1 cellular context compared by ENCODE assay signal in the genomic region with DNA sequence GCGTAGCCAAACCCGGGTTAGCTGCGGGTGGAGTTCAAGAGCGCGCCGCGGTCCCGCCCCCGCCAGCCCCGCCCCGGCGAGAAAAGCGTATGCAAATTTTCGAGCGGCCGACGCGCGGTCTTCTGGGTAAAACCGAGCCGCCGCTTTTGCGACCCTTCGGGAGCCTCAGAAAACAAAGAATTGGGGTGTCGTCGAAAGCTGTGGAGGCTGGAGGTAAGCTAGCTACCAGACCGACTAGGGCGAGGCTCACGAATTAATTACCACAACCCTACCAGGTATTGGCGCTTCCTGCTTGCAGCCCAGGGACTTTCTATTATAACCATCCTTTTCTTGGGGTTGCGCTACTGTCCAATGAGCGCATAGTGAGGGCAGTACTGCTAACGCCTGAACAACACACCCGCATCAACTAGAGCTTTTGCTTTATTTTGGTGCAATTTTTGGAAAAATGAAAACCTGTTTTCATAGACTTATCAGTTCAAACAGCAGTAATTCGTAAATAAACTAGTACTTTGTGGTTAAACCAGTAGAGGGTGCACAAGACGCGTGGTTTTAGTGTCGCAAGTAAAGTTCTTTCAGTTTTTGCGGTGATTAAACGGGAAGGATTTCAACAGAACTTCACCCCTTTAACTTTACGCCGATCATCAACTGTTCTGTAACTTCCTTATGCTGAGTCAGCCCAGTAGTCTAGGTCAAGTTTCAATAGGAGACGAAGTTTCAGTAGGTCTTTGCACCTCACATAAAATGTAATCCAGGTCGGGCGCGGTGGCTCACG.
A peak's percentile ranks its signal among the peaks of the same experiment; 100 is the strongest.
TF ChIP-seq lines count a peak whose summit lies in the region.

A gene (plus strand): TSS at position 318 of the 772 bp plus-strand sequence.

TF ChIP-seq in HepG2, 621 proteins besides CTCF, POLR2A, EP300 and RAD21 (continued from another document and continues in another):
- TF ChIP-seq, protein P1, sequence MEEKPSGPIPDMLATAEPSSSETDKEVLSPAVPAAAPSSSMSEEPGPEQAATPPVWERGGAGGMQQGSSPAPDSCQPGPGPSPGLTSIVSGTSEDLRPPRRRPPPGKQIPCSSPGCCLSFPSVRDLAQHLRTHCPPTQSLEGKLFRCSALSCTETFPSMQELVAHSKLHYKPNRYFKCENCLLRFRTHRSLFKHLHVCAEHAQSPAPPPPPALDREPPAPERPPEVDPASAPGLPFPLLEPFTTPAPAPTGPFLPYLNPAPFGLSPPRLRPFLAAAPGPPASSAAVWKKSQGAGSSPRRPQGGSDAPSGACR (CRISPR knock-in tag; IDR thresholded peaks at IDR 0.05) = peak; percentile 89
- TF ChIP-seq ZNF614 (CRISPR knock-in tag; IDR thresholded peaks at IDR 0.05; ENCODE audit: borderline replicate concordance) (peak; percentile 95), SIX1 (CRISPR knock-in tag; IDR thresholded peaks at IDR 0.05; ENCODE audit: borderline replicate concordance) (peak; percentile 74), CHD2 (IDR thresholded peaks at IDR 0.05; ENCODE audit: low read depth, low read length) (no peak; the same call in 1 of the 2 replicates), MAZ (IDR thresholded peaks at IDR 0.05; ENCODE audit: borderline replicate concordance, low read depth, low read length) (peak; percentile 91; the same call in 1 of the 2 replicates), MAZ (CRISPR knock-in tag; IDR thresholded peaks at IDR 0.05; ENCODE audit: low read depth) (peak; percentile 22; the same call in 1 of the 2 replicates), FOSL1 (CRISPR knock-in tag; IDR thresholded peaks at IDR 0.05; ENCODE audit: borderline replicate concordance) (no peak), ZNF232 (CRISPR knock-in tag; IDR thresholded peaks at IDR 0.05; ENCODE audit: borderline replicate concordance) (0 out of 2 replicates have a peak, but pooled peaks have one; percentile 18), ZFP37 (CRISPR knock-in tag; IDR thresholded peaks at IDR 0.05; ENCODE audit: borderline replicate concordance) (peak; percentile 27; the same call in 1 of the 2 replicates), ZFAT (CRISPR knock-in tag; conservative IDR thresholded peaks at IDR 0.05) (no peak), JARID2 (CRISPR knock-in tag; IDR thresholded peaks at IDR 0.05; ENCODE audit: insufficient replicate concordance) (no peak), EZH2 (conservative IDR thresholded peaks at IDR 0.05; ENCODE audit: low read depth, low read length) (no peak), ZIK1 (CRISPR knock-in tag; IDR thresholded peaks at IDR 0.05; ENCODE audit: borderline replicate concordance, low read depth) (no peak), ATRX (CRISPR knock-in tag; IDR thresholded peaks at IDR 0.05; ENCODE audit: borderline replicate concordance) (no peak), RXRB (CRISPR knock-in tag; IDR thresholded peaks at IDR 0.05; ENCODE audit: borderline replicate concordance) (peak; percentile 94), SRY (CRISPR knock-in tag; IDR thresholded peaks at IDR 0.05) (peak; percentile 4; the same call in 1 of the 2 replicates), CEBPG (CRISPR knock-in tag; IDR thresholded peaks at IDR 0.05) (peak; percentile 83), TARDBP (CRISPR knock-in tag; IDR thresholded peaks at IDR 0.05) (peak; percentile 97), RFXAP (CRISPR knock-in tag; IDR thresholded peaks at IDR 0.05; ENCODE audit: borderline replicate concordance) (no peak; the same call in 1 of the 2 replicates), TP53 (CRISPR knock-in tag; conservative IDR thresholded peaks at IDR 0.05) (peak; percentile 55; the same call in 1 of the 2 replicates), ZKSCAN1 (IDR thresholded peaks at IDR 0.05; ENCODE audit: low read length) (peak; percentile 86), ZNF44 (CRISPR knock-in tag; IDR thresholded peaks at IDR 0.05) (no peak; the same call in none of the 2 replicates), ZNF484 (CRISPR knock-in tag; IDR thresholded peaks at IDR 0.05; ENCODE audit: borderline replicate concordance, low read depth) (0 out of 2 replicates have a peak, but pooled peaks have one; percentile 19), ZNF616 (CRISPR knock-in tag; IDR thresholded peaks at IDR 0.05; ENCODE audit: low read depth) (0 out of 2 replicates have a peak, but pooled peaks have one; percentile 6), ZNF737 (CRISPR knock-in tag; IDR thresholded peaks at IDR 0.05; ENCODE audit: borderline replicate concordance) (0 out of 2 replicates have a peak, but pooled peaks have one; percentile 8), ZSCAN31 (CRISPR knock-in tag; IDR thresholded peaks at IDR 0.05; ENCODE audit: low read depth) (peak; percentile 86), MTA1 (CRISPR knock-in tag; IDR thresholded peaks at IDR 0.05; ENCODE audit: borderline replicate concordance) (no peak), XRCC5 (optimal IDR thresholded peaks at IDR 0.05; ENCODE audit: low read length) (no peak), KDM6A (CRISPR knock-in tag; IDR thresholded peaks at IDR 0.05; ENCODE audit: low read depth) (no peak), ZNF446 (CRISPR knock-in tag; IDR thresholded peaks at IDR 0.05) (no peak), SOX13 (IDR thresholded peaks at IDR 0.05) (peak; percentile 96), SOX13 (CRISPR knock-in tag; conservative IDR thresholded peaks at IDR 0.05 in 1 of 2, IDR thresholded peaks at IDR 0.05 in 1 of 2) (peak; percentile 74 to 98), RNF2 (conservative IDR thresholded peaks at IDR 0.05; ENCODE audit: low read depth) (no peak), ZNF253 (CRISPR knock-in tag; IDR thresholded peaks at IDR 0.05; ENCODE audit: borderline replicate concordance) (no peak), ARID2 (CRISPR knock-in tag; IDR thresholded peaks at IDR 0.05; ENCODE audit: borderline replicate concordance) (peak; percentile 92), KDM1A (CRISPR knock-in tag; IDR thresholded peaks at IDR 0.05) (0 out of 2 replicates have a peak, but pooled peaks have one; percentile 32), CENPX (CRISPR knock-in tag; IDR thresholded peaks at IDR 0.05) (no peak)
- TF ChIP-seq, protein P2, sequence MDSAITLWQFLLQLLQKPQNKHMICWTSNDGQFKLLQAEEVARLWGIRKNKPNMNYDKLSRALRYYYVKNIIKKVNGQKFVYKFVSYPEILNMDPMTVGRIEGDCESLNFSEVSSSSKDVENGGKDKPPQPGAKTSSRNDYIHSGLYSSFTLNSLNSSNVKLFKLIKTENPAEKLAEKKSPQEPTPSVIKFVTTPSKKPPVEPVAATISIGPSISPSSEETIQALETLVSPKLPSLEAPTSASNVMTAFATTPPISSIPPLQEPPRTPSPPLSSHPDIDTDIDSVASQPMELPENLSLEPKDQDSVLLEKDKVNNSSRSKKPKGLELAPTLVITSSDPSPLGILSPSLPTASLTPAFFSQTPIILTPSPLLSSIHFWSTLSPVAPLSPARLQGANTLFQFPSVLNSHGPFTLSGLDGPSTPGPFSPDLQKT (CRISPR knock-in tag; IDR thresholded peaks at IDR 0.05; ENCODE audit: borderline replicate concordance) = no peak; the same call in none of the 2 replicates
- TF ChIP-seq, protein P3, sequence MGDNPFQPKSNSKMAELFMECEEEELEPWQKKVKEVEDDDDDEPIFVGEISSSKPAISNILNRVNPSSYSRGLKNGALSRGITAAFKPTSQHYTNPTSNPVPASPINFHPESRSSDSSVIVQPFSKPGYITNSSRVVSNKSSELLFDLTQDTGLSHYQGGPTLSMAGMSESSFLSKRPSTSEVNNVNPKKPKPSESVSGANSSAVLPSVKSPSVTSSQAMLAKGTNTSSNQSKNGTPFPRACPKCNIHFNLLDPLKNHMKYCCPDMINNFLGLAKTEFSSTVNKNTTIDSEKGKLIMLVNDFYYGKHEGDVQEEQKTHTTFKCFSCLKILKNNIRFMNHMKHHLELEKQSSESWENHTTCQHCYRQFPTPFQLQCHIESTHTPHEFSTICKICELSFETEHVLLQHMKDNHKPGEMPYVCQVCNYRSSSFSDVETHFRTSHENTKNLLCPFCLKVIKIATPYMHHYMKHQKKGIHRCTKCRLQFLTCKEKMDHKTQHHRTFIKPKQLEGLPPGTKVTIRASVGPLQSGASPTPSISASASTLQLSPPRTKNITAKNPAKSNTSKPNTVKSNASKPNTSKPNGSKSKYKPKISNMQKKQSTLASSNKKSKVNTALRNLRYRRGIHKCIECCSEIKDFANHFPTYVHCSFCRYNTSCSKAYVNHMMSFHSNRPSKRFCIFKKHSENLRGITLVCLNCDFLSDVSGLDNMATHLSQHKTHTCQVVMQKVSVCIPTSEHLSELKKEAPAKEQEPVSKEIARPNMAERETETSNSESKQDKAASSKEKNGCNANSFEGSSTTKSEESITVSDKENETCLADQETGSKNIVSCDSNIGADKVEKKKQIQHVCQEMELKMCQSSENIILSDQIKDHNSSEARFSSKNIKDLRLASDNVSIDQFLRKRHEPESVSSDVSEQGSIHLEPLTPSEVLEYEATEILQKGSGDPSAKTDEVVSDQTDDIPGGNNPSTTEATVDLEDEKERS (CRISPR knock-in tag; IDR thresholded peaks at IDR 0.05) = peak; percentile 58; the same call in 1 of the 2 replicates
- TF ChIP-seq, protein P4, sequence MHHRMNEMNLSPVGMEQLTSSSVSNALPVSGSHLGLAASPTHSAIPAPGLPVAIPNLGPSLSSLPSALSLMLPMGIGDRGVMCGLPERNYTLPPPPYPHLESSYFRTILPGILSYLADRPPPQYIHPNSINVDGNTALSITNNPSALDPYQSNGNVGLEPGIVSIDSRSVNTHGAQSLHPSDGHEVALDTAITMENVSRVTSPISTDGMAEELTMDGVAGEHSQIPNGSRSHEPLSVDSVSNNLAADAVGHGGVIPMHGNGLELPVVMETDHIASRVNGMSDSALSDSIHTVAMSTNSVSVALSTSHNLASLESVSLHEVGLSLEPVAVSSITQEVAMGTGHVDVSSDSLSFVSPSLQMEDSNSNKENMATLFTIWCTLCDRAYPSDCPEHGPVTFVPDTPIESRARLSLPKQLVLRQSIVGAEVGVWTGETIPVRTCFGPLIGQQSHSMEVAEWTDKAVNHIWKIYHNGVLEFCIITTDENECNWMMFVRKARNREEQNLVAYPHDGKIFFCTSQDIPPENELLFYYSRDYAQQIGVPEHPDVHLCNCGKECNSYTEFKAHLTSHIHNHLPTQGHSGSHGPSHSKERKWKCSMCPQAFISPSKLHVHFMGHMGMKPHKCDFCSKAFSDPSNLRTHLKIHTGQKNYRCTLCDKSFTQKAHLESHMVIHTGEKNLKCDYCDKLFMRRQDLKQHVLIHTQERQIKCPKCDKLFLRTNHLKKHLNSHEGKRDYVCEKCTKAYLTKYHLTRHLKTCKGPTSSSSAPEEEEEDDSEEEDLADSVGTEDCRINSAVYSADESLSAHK (CRISPR knock-in tag; IDR thresholded peaks at IDR 0.05; ENCODE audit: borderline replicate concordance) = peak; percentile 28; the same call in 1 of the 2 replicates
- TF ChIP-seq, protein P5, sequence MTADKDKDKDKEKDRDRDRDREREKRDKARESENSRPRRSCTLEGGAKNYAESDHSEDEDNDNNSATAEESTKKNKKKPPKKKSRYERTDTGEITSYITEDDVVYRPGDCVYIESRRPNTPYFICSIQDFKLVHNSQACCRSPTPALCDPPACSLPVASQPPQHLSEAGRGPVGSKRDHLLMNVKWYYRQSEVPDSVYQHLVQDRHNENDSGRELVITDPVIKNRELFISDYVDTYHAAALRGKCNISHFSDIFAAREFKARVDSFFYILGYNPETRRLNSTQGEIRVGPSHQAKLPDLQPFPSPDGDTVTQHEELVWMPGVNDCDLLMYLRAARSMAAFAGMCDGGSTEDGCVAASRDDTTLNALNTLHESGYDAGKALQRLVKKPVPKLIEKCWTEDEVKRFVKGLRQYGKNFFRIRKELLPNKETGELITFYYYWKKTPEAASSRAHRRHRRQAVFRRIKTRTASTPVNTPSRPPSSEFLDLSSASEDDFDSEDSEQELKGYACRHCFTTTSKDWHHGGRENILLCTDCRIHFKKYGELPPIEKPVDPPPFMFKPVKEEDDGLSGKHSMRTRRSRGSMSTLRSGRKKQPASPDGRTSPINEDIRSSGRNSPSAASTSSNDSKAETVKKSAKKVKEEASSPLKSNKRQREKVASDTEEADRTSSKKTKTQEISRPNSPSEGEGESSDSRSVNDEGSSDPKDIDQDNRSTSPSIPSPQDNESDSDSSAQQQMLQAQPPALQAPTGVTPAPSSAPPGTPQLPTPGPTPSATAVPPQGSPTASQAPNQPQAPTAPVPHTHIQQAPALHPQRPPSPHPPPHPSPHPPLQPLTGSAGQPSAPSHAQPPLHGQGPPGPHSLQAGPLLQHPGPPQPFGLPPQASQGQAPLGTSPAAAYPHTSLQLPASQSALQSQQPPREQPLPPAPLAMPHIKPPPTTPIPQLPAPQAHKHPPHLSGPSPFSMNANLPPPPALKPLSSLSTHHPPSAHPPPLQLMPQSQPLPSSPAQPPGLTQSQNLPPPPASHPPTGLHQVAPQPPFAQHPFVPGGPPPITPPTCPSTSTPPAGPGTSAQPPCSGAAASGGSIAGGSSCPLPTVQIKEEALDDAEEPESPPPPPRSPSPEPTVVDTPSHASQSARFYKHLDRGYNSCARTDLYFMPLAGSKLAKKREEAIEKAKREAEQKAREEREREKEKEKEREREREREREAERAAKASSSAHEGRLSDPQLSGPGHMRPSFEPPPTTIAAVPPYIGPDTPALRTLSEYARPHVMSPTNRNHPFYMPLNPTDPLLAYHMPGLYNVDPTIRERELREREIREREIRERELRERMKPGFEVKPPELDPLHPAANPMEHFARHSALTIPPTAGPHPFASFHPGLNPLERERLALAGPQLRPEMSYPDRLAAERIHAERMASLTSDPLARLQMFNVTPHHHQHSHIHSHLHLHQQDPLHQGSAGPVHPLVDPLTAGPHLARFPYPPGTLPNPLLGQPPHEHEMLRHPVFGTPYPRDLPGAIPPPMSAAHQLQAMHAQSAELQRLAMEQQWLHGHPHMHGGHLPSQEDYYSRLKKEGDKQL (CRISPR knock-in tag; IDR thresholded peaks at IDR 0.05; ENCODE audit: low read depth) = peak; percentile 89
- TF ChIP-seq, protein P6, sequence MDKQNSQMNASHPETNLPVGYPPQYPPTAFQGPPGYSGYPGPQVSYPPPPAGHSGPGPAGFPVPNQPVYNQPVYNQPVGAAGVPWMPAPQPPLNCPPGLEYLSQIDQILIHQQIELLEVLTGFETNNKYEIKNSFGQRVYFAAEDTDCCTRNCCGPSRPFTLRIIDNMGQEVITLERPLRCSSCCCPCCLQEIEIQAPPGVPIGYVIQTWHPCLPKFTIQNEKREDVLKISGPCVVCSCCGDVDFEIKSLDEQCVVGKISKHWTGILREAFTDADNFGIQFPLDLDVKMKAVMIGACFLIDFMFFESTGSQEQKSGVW (CRISPR knock-in tag; IDR thresholded peaks at IDR 0.05; ENCODE audit: borderline replicate concordance) = no peak
- TF ChIP-seq, protein P7, sequence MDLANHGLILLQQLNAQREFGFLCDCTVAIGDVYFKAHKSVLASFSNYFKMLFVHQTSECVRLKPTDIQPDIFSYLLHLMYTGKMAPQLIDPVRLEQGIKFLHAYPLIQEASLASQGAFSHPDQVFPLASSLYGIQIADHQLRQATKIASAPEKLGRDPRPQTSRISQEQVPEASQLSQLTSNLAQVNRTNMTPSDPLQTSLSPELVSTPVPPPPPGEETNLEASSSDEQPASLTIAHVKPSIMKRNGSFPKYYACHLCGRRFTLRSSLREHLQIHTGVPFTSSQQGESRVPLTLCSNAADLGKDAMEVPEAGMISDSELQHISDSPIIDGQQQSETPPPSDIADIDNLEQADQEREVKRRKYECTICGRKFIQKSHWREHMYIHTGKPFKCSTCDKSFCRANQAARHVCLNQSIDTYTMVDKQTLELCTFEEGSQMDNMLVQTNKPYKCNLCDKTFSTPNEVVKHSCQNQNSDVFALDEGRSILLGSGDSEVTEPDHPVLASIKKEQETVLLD (CRISPR knock-in tag; IDR thresholded peaks at IDR 0.05; ENCODE audit: low read depth) = peak; percentile 75
- TF ChIP-seq, protein P8, sequence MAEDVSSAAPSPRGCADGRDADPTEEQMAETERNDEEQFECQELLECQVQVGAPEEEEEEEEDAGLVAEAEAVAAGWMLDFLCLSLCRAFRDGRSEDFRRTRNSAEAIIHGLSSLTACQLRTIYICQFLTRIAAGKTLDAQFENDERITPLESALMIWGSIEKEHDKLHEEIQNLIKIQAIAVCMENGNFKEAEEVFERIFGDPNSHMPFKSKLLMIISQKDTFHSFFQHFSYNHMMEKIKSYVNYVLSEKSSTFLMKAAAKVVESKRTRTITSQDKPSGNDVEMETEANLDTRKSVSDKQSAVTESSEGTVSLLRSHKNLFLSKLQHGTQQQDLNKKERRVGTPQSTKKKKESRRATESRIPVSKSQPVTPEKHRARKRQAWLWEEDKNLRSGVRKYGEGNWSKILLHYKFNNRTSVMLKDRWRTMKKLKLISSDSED (CRISPR knock-in tag; IDR thresholded peaks at IDR 0.05) = no peak
